ENCODE assay signal across 1 cellular context in the genomic region with DNA sequence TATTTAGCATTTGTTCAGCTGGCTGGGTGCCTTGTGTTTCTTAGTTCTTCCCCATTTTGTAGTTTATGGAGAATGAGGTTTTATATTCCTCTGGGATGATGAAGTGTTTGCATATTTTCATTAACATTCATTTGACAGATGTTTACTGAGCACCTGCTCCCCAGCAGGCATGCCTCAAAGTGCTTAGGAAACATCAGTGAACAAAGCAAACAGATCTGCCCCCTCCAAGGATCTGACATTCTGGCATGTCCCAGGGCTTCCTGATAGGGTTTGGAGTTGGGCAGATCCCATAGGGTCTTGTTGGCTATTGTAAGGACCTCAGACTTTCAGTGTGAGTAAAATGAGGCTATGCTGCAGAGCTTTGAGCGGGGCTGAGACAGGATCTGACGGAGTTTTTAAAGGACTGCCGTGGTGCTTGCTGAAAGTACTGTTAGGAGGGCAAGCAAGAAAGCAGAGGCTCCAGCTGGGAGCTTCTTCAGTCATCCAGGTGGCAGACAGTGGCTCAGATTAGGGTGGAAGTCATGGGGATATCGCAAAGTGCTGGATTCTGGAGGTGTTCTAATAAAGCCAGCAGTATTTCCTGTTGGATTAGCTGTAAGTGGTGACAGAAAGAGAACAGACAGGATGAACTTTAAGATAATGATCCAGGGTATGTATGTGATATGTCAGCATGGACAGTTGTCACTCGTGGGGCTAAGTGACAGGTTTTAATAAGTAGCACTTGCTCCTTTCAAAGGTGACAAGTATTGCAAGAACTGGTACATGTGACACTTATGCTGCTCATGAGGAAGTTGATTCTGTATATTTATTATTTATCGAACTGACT.
TF ChIP-seq lines count a peak whose summit lies in the region.

No MANE protein-coding gene starts in this region.

TF ChIP-seq in SK-N-SH treated with all-trans-retinoic acid at 6 μM for 48 hours, 23 proteins besides CTCF, POLR2A, EP300 and RAD21 (continued from another document):
- TF ChIP-seq, protein P1, sequence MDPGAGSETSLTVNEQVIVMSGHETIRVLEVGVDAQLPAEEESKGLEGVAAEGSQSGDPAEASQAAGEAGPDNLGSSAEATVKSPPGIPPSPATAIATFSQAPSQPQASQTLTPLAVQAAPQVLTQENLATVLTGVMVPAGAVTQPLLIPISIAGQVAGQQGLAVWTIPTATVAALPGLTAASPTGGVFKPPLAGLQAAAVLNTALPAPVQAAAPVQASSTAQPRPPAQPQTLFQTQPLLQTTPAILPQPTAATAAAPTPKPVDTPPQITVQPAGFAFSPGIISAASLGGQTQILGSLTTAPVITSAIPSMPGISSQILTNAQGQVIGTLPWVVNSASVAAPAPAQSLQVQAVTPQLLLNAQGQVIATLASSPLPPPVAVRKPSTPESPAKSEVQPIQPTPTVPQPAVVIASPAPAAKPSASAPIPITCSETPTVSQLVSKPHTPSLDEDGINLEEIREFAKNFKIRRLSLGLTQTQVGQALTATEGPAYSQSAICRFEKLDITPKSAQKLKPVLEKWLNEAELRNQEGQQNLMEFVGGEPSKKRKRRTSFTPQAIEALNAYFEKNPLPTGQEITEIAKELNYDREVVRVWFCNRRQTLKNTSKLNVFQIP (CRISPR knock-in tag; IDR thresholded peaks at IDR 0.05; ENCODE audit: borderline replicate concordance, low read depth): no peak
TF ChIP-seq in SK-N-SH treated with all-trans-retinoic acid at 6 μM for 48 hours: peak in this region for 0.
